Comparison of ENCODE assay signal across 8 cellular contexts in genomic region chr16:69329369-69330285, GRCh38. TPM values are rescaled to one million over a fixed set of nuclear protein-coding genes. Genes with fewer than 3 reads are reported as not detected.
DNase-seq lines count a peak whose midpoint lies in the region; ATAC-seq and TF ChIP-seq lines count a peak whose summit lies in the region.

No MANE protein-coding gene starts in this region.

- intact Hi-C loops in Panc1 (cut with micrococcal nuclease; ENCODE audit: unreplicated experiment) = no loop called here

- TF ChIP-seq POLR2A in GM18505 (IDR thresholded peaks at IDR 0.05; ENCODE audit: borderline replicate concordance, extremely low read depth, insufficient read depth, insufficient read length) = no peak

- H3K27ac ChIP-seq in Panc1 (ENCODE audit: low read length) = peak overlapping the region; percentile 79

- H3K27me3 ChIP-seq in Panc1 (ENCODE audit: control insufficient read depth, insufficient read depth, low read length) (no peaks in the 10 kb centered on the region), kidney epithelial cell (ENCODE audit: control insufficient read depth, insufficient read depth, low read length) (no peaks in the 10 kb centered on the region)

- POLR2A ChIA-PET in Panc1 (lab: Charles Lee) (no interaction called here), HEK293T (lab: Yijun Ruan, JAX) (interaction anchor here (1.0 to 1.7 kb wide), 5 partner anchors 9 to 19 kb away, joined by 3 to 5 read pairs (median 4); partner anchors contain the start of gene COG8)

- H3K4me1 ChIP-seq in Panc1 (ENCODE audit: control insufficient read depth, insufficient read depth, low read length) = peaks cover 15% of the 10 kb centered on the region

- DNase-seq in Panc1 (ENCODE audit: low read depth, low spot score) (no peak), astrocyte of the spinal cord (ENCODE audit: low read depth, low spot score) (peak; percentile 25), kidney epithelial cell (ENCODE audit: low read depth) (no peak), HEK293T (ENCODE audit: extremely low spot score) (no peak)
- DNase-seq in stimulated activated CD4-positive, alpha-beta T cell treated with anti-CD3 and anti-CD28 coated beads, Interleukin-1b, Interleukin-23, amount 100 ng/mL, for 4 hours (ENCODE audit: low read depth in 2 of 2) = peak; percentile 48

- ATAC-seq in GM18505 (IDR thresholded peaks at IDR 0.05; ENCODE audit: unreplicated experiment) = peak; percentile 40
- peak; percentile 33 for ATAC-seq in HG02623 (IDR thresholded peaks at IDR 0.05; ENCODE audit: unreplicated experiment)
- ATAC-seq in Panc1 = peak; percentile 43
- no peak for ATAC-seq in GM18517 (IDR thresholded peaks at IDR 0.05; ENCODE audit: unreplicated experiment)

- in situ Hi-C loops in Panc1 (cut with HindIII; ENCODE audit: low pct_unique_long_range_greater_than_20kb, low sequenced_read_pairs) (no loop called here), astrocyte of the spinal cord (cut with HindIII; ENCODE audit: low sequenced_read_pairs) (no loop called here)

- H3K36me3 ChIP-seq in Panc1 (ENCODE audit: control insufficient read depth, insufficient read depth, low read length) = peaks cover 2% of the 10 kb centered on the region; the same call in 1 of the 2 replicates
- H3K36me3 ChIP-seq in kidney epithelial cell (ENCODE audit: control insufficient read depth, insufficient read depth, low read length) = peaks cover 1% of the 10 kb centered on the region

- TF ChIP-seq CTCF in Panc1 (IDR thresholded peaks at IDR 0.05) (no peak), astrocyte of the spinal cord (IDR thresholded peaks at IDR 0.05; ENCODE audit: low read depth, low read length) (no peak), kidney epithelial cell (IDR thresholded peaks at IDR 0.05; ENCODE audit: insufficient read depth, low read length, poor library complexity, severe bottlenecking) (no peak)

- BruUV-seq in Panc1 (replicated peaks; lab: Mats Ljungman, UMichigan) = no TSS peak

- H3K4me3 ChIP-seq in Panc1 (ENCODE audit: low read depth in 2 of 2, low read length in 2 of 2) (peak overlapping the region; percentile 64 to 71), astrocyte of the spinal cord (ENCODE audit: low read depth, low read length) (peak overlapping the region; percentile 65), kidney epithelial cell (ENCODE audit: low read depth, low read length) (peak overlapping the region; percentile 60)

- H3K9me3 ChIP-seq in Panc1 (ENCODE audit: control insufficient read depth, insufficient read depth, low read depth, low read length) = no peaks in the 10 kb centered on the region

- CTCF ChIA-PET in Panc1 (lab: Charles Lee) (no interaction called here), HEK293T (lab: Yijun Ruan, JAX) (no interaction called here)

TF ChIP-seq in HEK293T, 16 proteins besides CTCF, POLR2A, EP300 and RAD21:
- TF ChIP-seq SP1 (IDR thresholded peaks at IDR 0.05) (no peak), SUZ12 (IDR thresholded peaks at IDR 0.05) (no peak), ELF4 (IDR thresholded peaks at IDR 0.05) (no peak), NFRKB (IDR thresholded peaks at IDR 0.05) (no peak), ARNT (IDR thresholded peaks at IDR 0.05) (no peak), TARDBP (IDR thresholded peaks at IDR 0.05) (no peak), LEF1 (IDR thresholded peaks at IDR 0.05; ENCODE audit: borderline replicate concordance) (no peak), FOXM1 (IDR thresholded peaks at IDR 0.05; ENCODE audit: borderline replicate concordance) (no peak), FOXA1 (IDR thresholded peaks at IDR 0.05) (no peak), CTBP1 (IDR thresholded peaks at IDR 0.05; ENCODE audit: borderline replicate concordance) (no peak), BHLHE40 (IDR thresholded peaks at IDR 0.05; ENCODE audit: borderline replicate concordance) (no peak), HDGF (IDR thresholded peaks at IDR 0.05; ENCODE audit: borderline replicate concordance) (no peak), L3MBTL2 (conservative IDR thresholded peaks at IDR 0.05) (no peak; the same call in 1 of the 2 replicates), PKNOX1 (IDR thresholded peaks at IDR 0.05) (no peak), ZNF384 (IDR thresholded peaks at IDR 0.05) (no peak)
TF ChIP-seq in HEK293T: peak in this region for 0.

RNA-seq across cellular contexts. Expression of gene PDF, which starts 0.8 kb away (rescaled TPM):
- 23.1 TPM for total RNA-seq in Panc1 (2021; ENCODE audit: unreplicated experiment)
- 31.2 TPM for polyA plus RNA-seq in Panc1 (2012; ENCODE audit: insufficient read length)
- 28.7 and 32.3 TPM in 2 replicates for total RNA-seq in kidney epithelial cell

RNA-seq across cellular contexts. Expression of gene COG8, which starts 9.7 kb away (rescaled TPM):
- total RNA-seq in Panc1 (2021; ENCODE audit: unreplicated experiment) = 30.5 TPM
- 19.1 TPM for polyA plus RNA-seq in Panc1 (2012; ENCODE audit: insufficient read length)
- 44.8 and 68.0 TPM in 2 replicates for total RNA-seq in kidney epithelial cell

RNA-seq across cellular contexts. Expression of gene NIP7, which starts 9.9 kb away (rescaled TPM):
- total RNA-seq in Panc1 (2021; ENCODE audit: unreplicated experiment) (35.3 TPM), kidney epithelial cell (26.5 and 26.6 TPM in 2 replicates)
- 31.2 TPM for polyA plus RNA-seq in Panc1 (2012; ENCODE audit: insufficient read length)

RNA-seq across cellular contexts. Expression of gene VPS4A, which starts 18.5 kb away (rescaled TPM):
- total RNA-seq in Panc1 (2021; ENCODE audit: unreplicated experiment) (23.9 TPM), kidney epithelial cell (38.1 and 42.2 TPM in 2 replicates)
- 30.6 TPM for polyA plus RNA-seq in Panc1 (2012; ENCODE audit: insufficient read length)

RNA-seq across cellular contexts. Expression of gene TMED6, which starts 22.0 kb away (rescaled TPM):
- 0.36 TPM for total RNA-seq in Panc1 (2021; ENCODE audit: unreplicated experiment)
- 0.31 TPM for polyA plus RNA-seq in Panc1 (2012; ENCODE audit: insufficient read length)
- total RNA-seq in kidney epithelial cell = not detected in 2 replicates

Comparison
In these comparisons a context has a peak if more than half of its experiments do, and no peak if none do; other contexts are left out.
1. DNase-seq: peak in astrocyte of the spinal cord (single experiment) and stimulated activated CD4-positive, alpha-beta T cell treated with anti-CD3 and anti-CD28 coated beads, Interleukin-1b, Interleukin-23, amount 100 ng/mL, for 4 hours (2 of 2); none in Panc1 (single experiment), kidney epithelial cell (single experiment) and HEK293T (single experiment).
2. Peak in every context shown above with its lines, with median percentiles within 50 percentile points of each other: H3K4me3 ChIP-seq.